ENCODE assay signal across 14 cellular contexts in genomic region chr5:11385901-11386293, GRCh38.
DNase-seq lines count a peak whose midpoint lies in the region; FAIRE-seq and TF ChIP-seq lines count a peak whose summit lies in the region.
"Had no signal": no experiment of that assay in that cellular context is flagged by ENCODE, and none has a peak within 500 bp of the region (broad histone marks: within the 10 kb centered on the region; RNA-seq: fewer than 3 reads in every experiment).

No MANE protein-coding gene starts in this region.

- H3K9ac ChIP-seq in astrocyte (ENCODE audit: low read length) (peak overlapping the region; percentile 55), iPS-20b (ENCODE audit: low read depth, low read length) (no peak overlapping the region), smooth muscle cell (ENCODE audit: low read depth) (no peak overlapping the region)

- H3F3A ChIP-seq in smooth muscle cell (ENCODE audit: low read depth), result no peaks in the 10 kb centered on the region

- no peak overlapping the region for H3K27ac Mint-ChIP-seq in astrocyte (ENCODE audit: unreplicated experiment)
- no peak overlapping the region for H3K27ac Mint-ChIP-seq in T-helper 2 cell treated with Interferon-gamma antibody and Interleukin-4, amounts not matched to agents 5 μg/mL and 100 μg/mL, for 36 hours
- no peak overlapping the region for H3K27ac Mint-ChIP-seq in CD8-positive, alpha-beta memory T cell
- H3K27ac Mint-ChIP-seq: naive B cell had no signal

- no peaks in the 10 kb centered on the region for H4K20me1 ChIP-seq in astrocyte (ENCODE audit: insufficient read depth, low read length)
- H4K20me1 ChIP-seq in smooth muscle cell (ENCODE audit: low read depth), result no peaks in the 10 kb centered on the region

- TF ChIP-seq CTCF in astrocyte (IDR thresholded peaks at IDR 0.05; ENCODE audit: insufficient read depth, low read depth, low read length), result no peak
- no peak for TF ChIP-seq CTCF in smooth muscle cell (IDR thresholded peaks at IDR 0.05; ENCODE audit: borderline replicate concordance, insufficient read depth, poor library complexity, severe bottlenecking)

- FAIRE-seq in astrocyte (lab: Jason Lieb, UNC), result no peak
- FAIRE-seq: kidney had no signal

- H3K4me3 ChIP-seq in astrocyte (ENCODE audit: insufficient read depth, low read depth, low read length) (peak overlapping the region; percentile 54), iPS-20b (ENCODE audit: low read length) (peak overlapping the region; percentile 65; the same call in 1 of the 2 replicates), smooth muscle cell (peak overlapping the region; percentile 47)
- no peak overlapping the region for H3K4me3 ChIP-seq in CD8-positive, alpha-beta memory T cell (ENCODE audit: low read length)

- H3K4me1 ChIP-seq in astrocyte (ENCODE audit: insufficient read depth, low read length) (peaks cover 10% of the 10 kb centered on the region), iPS-20b (ENCODE audit: insufficient read depth, low read length) (peaks cover 15% of the 10 kb centered on the region; the same call in 1 of the 2 replicates), smooth muscle cell (ENCODE audit: low read depth) (peaks cover 13% of the 10 kb centered on the region)
- H3K4me1 ChIP-seq in CD8-positive, alpha-beta memory T cell (ENCODE audit: insufficient read depth, low read length), result no peaks in the 10 kb centered on the region

- peaks cover 5% of the 10 kb centered on the region for H3K4me1 Mint-ChIP-seq in astrocyte (ENCODE audit: low read depth, unreplicated experiment)
- no peaks in the 10 kb centered on the region for H3K4me1 Mint-ChIP-seq in T-helper 2 cell treated with Interferon-gamma antibody and Interleukin-4, amounts not matched to agents 5 μg/mL and 100 μg/mL, for 36 hours (ENCODE audit: low read depth)
- H3K4me1 Mint-ChIP-seq in CD8-positive, alpha-beta memory T cell, result peaks cover 5 to 13% (median 9%) of the 10 kb centered on the region in 3 donors

- peaks cover 47% of the 10 kb centered on the region for H3K27me3 Mint-ChIP-seq in astrocyte (ENCODE audit: low read depth, unreplicated experiment)
- peaks cover 32% of the 10 kb centered on the region for H3K27me3 Mint-ChIP-seq in T-helper 2 cell treated with Interferon-gamma antibody and Interleukin-4, amounts not matched to agents 5 μg/mL and 100 μg/mL, for 36 hours (ENCODE audit: low read depth)
- peaks cover 30 to 33% of the 10 kb centered on the region in 2 donors for H3K27me3 Mint-ChIP-seq in CD8-positive, alpha-beta memory T cell

- H2AFZ ChIP-seq in astrocyte (ENCODE audit: low read depth, low read length) (peak overlapping the region; percentile 14), smooth muscle cell (ENCODE audit: low read depth) (peak overlapping the region; percentile 23)

- POLR2A ChIA-PET in CD8-positive, alpha-beta memory T cell (lab: Charles Lee), result no interaction called here

- H3K4me3 Mint-ChIP-seq in astrocyte (ENCODE audit: unreplicated experiment), result peak overlapping the region; percentile 66
- no peak overlapping the region for H3K4me3 Mint-ChIP-seq in T-helper 2 cell treated with Interferon-gamma antibody and Interleukin-4, amounts not matched to agents 5 μg/mL and 100 μg/mL, for 36 hours
- H3K4me3 Mint-ChIP-seq in CD8-positive, alpha-beta memory T cell, result peak overlapping the region in 2 of 7 donors; percentile 45 to 62

- H3K27ac ChIP-seq in astrocyte (ENCODE audit: low read depth, low read length), result no peak overlapping the region
- H3K27ac ChIP-seq in iPS-20b (ENCODE audit: low read length), result no peak overlapping the region
- H3K27ac ChIP-seq in smooth muscle cell (ENCODE audit: low read depth), result no peak overlapping the region
- H3K27ac ChIP-seq in CD8-positive, alpha-beta memory T cell (ENCODE audit: low read depth, low read length), result no peak overlapping the region
- H3K27ac ChIP-seq: RWPE1 had no signal

- CTCF ChIA-PET in CD8-positive, alpha-beta memory T cell (lab: Charles Lee), result no interaction called here

- WGBS in smooth muscle cell (ENCODE audit: low lambda C conversion rate), result 3% methylated on average over 3 of the region's 3 CpGs

- H3K4me2 ChIP-seq in astrocyte (ENCODE audit: low read length), result peak overlapping the region; percentile 94
- peak overlapping the region; percentile 91 for H3K4me2 ChIP-seq in smooth muscle cell

- H3K9me3 Mint-ChIP-seq in astrocyte (ENCODE audit: unreplicated experiment), result peaks cover 2% of the 10 kb centered on the region
- no peaks in the 10 kb centered on the region for H3K9me3 Mint-ChIP-seq in T-helper 2 cell treated with Interferon-gamma antibody and Interleukin-4, amounts not matched to agents 5 μg/mL and 100 μg/mL, for 36 hours
- H3K9me3 Mint-ChIP-seq in CD8-positive, alpha-beta memory T cell, result peaks cover 0 to 5% (median 2%) of the 10 kb centered on the region in 5 donors

- H3K36me3 ChIP-seq in astrocyte (ENCODE audit: insufficient read depth, low read length), result no peaks in the 10 kb centered on the region
- H3K36me3 ChIP-seq in iPS-20b (ENCODE audit: insufficient read depth, low read depth, low read length), result no peaks in the 10 kb centered on the region
- no peaks in the 10 kb centered on the region for H3K36me3 ChIP-seq in smooth muscle cell (ENCODE audit: low read depth)
- no peaks in the 10 kb centered on the region for H3K36me3 ChIP-seq in CD8-positive, alpha-beta memory T cell (ENCODE audit: insufficient read depth, low read length)

- DNase-seq in NCI-H2171 treated with DMSO at 0.1 percent for 48 hours (lab: John Stamatoyannopoulos, UW) (peak; percentile 78), astrocyte (ENCODE audit: low read depth) (no peak), smooth muscle cell (lab: John Stamatoyannopoulos, UW; ENCODE audit: unreplicated experiment) (no peak), GM19238 (ENCODE audit: insufficient read length, low spot score) (no peak)
- no peak for DNase-seq in stimulated activated CD4-positive, alpha-beta T cell treated with anti-CD3 and anti-CD28 coated beads, Interleukin-12 subunit alpha, Interleukin-12 subunit beta, amount 100 ng/mL, for 4 hours
- DNase-seq in T-helper 2 cell treated with Interferon-gamma antibody and Interleukin-4, amounts not matched to agents 5 μg/mL and 100 μg/mL, for 36 hours (ENCODE audit: low spot score), result no peak
- DNase-seq in CD8-positive, alpha-beta memory T cell, result no peak
- DNase-seq: activated effector memory CD4-positive, alpha-beta T cell treated with Interleukin-2 at 50 U/mL for 16 hours; kidney; naive B cell; NCI-H2107; T-helper 2 cell had no signal

- no peaks in the 10 kb centered on the region for H3K36me3 Mint-ChIP-seq in astrocyte (ENCODE audit: low read depth, unreplicated experiment)
- H3K36me3 Mint-ChIP-seq in T-helper 2 cell treated with Interferon-gamma antibody and Interleukin-4, amounts not matched to agents 5 μg/mL and 100 μg/mL, for 36 hours (ENCODE audit: low read depth), result no peaks in the 10 kb centered on the region
- H3K36me3 Mint-ChIP-seq in CD8-positive, alpha-beta memory T cell, result no peaks in the 10 kb centered on the region

- H3K9me3 ChIP-seq in astrocyte (ENCODE audit: insufficient read depth, low read depth, low read length), result no peaks in the 10 kb centered on the region
- no peaks in the 10 kb centered on the region for H3K9me3 ChIP-seq in iPS-20b (ENCODE audit: insufficient read depth, low read depth, low read length)
- H3K9me3 ChIP-seq in smooth muscle cell (replicated peaks; ENCODE audit: low read depth), result no peaks in the 10 kb centered on the region
- no peaks in the 10 kb centered on the region for H3K9me3 ChIP-seq in CD8-positive, alpha-beta memory T cell (ENCODE audit: low read length)

- H3K27me3 ChIP-seq in astrocyte (ENCODE audit: insufficient read depth, low read length) (peaks cover 11% of the 10 kb centered on the region), iPS-20b (ENCODE audit: insufficient read depth, low read length) (peaks cover 74% of the 10 kb centered on the region), smooth muscle cell (ENCODE audit: low read depth) (peaks cover 48% of the 10 kb centered on the region)
- no peaks in the 10 kb centered on the region for H3K27me3 ChIP-seq in CD8-positive, alpha-beta memory T cell (ENCODE audit: insufficient read depth, low read length, poor library complexity, severe bottlenecking)

- no peaks in the 10 kb centered on the region for H3K79me2 ChIP-seq in astrocyte (ENCODE audit: insufficient read depth, low read length)
- no peaks in the 10 kb centered on the region for H3K79me2 ChIP-seq in smooth muscle cell (ENCODE audit: low read depth)
